ENCODE assay signal across 1 cellular context in the genomic region with DNA sequence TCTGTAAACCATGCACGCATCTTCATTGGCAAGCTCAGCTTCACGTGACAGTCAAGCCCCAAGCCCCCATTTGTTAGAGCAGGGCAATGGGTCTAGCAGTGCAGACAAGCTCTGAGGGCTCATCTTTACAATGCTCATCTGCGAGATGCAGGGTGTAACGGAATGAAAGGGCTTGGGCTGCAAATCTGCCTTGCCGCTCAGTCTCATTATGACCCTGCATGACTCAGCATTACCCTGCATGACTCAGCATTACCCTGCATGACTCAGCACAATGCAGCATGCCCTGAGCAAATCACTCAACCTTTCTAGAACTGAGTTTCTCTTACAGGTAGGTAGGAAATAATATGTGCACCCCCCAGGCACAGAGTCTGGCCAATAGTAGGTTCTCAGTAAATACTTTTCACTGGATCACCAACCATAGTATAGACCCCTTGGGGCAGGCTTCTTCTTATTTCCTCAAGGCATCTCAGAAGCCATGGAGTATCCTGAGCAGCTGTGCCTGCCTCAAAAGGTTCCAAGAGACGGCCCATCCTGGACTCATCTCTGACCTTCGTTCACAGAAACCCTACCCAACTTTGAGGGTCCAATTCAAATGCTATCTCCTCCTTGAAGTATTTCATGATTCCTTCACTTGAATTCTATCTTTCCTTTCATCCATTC.
A peak's percentile ranks its signal among the peaks of the same experiment; 100 is the strongest.
TF ChIP-seq lines count a peak whose summit lies in the region.

No MANE protein-coding gene starts in this region.

TF ChIP-seq in H1, 55 proteins besides CTCF, POLR2A, EP300 and RAD21:
- peak; percentile 99 for TF ChIP-seq MAFK (IDR thresholded peaks at IDR 0.05; ENCODE audit: low read depth, low read length)
- TF ChIP-seq BACH1 (IDR thresholded peaks at IDR 0.05; ENCODE audit: low read length) = peak; percentile 100
- TF ChIP-seq TCF12 (IDR thresholded peaks at IDR 0.05; ENCODE audit: low read depth, low read length) = no peak
